ENCODE assay signal across 7 cellular contexts in the genomic region with DNA sequence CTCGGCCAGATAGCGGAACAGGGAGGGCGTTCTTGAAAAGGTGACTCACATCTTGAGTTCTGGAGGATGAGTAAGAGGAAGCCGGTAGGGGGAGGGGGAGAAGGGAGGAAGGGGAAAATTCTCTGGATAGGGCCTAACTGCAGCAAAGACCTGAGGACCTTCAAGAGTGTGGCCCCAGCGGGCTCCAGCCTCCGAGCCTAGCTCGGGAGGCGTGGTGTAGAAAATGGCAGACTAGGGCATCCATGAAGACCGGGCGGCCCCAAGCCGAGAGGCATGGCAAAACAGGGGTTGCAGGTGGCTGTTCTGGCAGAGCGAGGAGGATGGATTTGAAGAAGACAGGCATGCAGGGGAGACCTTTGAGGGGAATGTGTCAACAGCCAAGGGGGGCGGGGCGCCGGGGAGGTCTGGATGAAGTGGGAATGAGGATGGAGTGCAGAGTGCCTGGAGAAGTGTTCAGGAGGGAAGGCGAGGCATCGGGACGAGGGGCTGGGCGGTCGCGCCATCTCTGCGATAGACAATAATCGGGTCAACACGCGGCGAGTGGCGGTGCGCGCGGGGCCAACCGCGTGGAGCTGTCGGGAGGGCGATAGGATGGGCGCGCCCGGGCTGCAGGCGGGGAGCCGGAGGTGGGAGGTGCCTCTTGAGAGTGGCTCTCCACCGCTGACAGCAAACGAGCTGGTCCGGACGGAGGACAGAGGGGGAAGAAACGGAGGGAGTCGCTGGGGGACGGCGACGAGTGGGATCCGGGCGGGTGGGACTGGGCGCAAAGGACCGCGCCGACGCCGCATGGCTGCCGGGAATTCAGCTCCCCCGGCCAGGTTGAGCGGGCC. TPM values are rescaled to one million over a fixed set of nuclear protein-coding genes. Genes with fewer than 3 reads are reported as not detected.
A peak's percentile ranks its signal among the peaks of the same experiment; 100 is the strongest.
DNase-seq lines count a peak whose midpoint lies in the region; ATAC-seq and TF ChIP-seq lines count a peak whose summit lies in the region.

No MANE protein-coding gene starts in this region.

- peak overlapping the region; percentile 80 for H3K27ac Mint-ChIP-seq in type B pancreatic cell

- DNase-seq in HEK293T (ENCODE audit: extremely low spot score), result peak; percentile 58
- DNase-seq in RKO (ENCODE audit: low spot score), result peak; percentile 95
- peak; percentile 80 for DNase-seq in activated effector memory CD4-positive, alpha-beta T cell treated with anti-CD3 and anti-CD28 coated beads, Interleukin-2, amount 50 U/mL, for 16 hours
- peak; percentile 87 to 93 for DNase-seq in foreskin keratinocyte
- DNase-seq in nucleus accumbens (lab: John Stamatoyannopoulos, UW), result peak in 31 of 56 donors; percentile 3 to 67 (median 35)
- no peak for DNase-seq in type B pancreatic cell (ENCODE audit: extremely low spot score, unreplicated experiment)

- peaks cover 30% of the 10 kb centered on the region for H3K4me1 Mint-ChIP-seq in type B pancreatic cell (ENCODE audit: unreplicated experiment)

- peak overlapping the region; percentile 91 for H3K4me3 Mint-ChIP-seq in type B pancreatic cell

- no peaks in the 10 kb centered on the region for H3K27me3 ChIP-seq in foreskin keratinocyte

- H3K27me3 Mint-ChIP-seq in type B pancreatic cell, result peaks cover 45% of the 10 kb centered on the region

- TF ChIP-seq CTCF in foreskin keratinocyte (conservative IDR thresholded peaks at IDR 0.05), result no peak
- TF ChIP-seq CTCF in type B pancreatic cell (conservative IDR thresholded peaks at IDR 0.05), result no peak

- CTCF ChIA-PET in HEK293T (lab: Yijun Ruan, JAX), result interaction anchor here (0.6 to 1.1 kb wide), 4 partner anchors 28 to 258 kb away, joined by 3 to 4 read pairs (median 3); partner anchors contain the start of gene CREB3L1

- no peaks in the 10 kb centered on the region for H3K36me3 Mint-ChIP-seq in type B pancreatic cell

- no peaks in the 10 kb centered on the region for H3K9me3 Mint-ChIP-seq in type B pancreatic cell

- peaks cover 21% of the 10 kb centered on the region for H3K4me1 ChIP-seq in foreskin keratinocyte

- POLR2A ChIA-PET in HEK293T (lab: Yijun Ruan, JAX), result interaction anchor here (0.9 to 6.9 kb wide), 17 partner anchors 9 to 356 kb away, joined by 3 to 68 read pairs (median 4); partner anchors contain the start of genes AMBRA1, CREB3L1 and PHF21A

- ATAC-seq in foreskin keratinocyte, result peak; percentile 58
- no peak for ATAC-seq in HG02588 (IDR thresholded peaks at IDR 0.05; ENCODE audit: unreplicated experiment)

- H3K27ac ChIP-seq in foreskin keratinocyte, result peak overlapping the region; percentile 20

TF ChIP-seq in HEK293T, 16 proteins besides CTCF, POLR2A, EP300 and RAD21:
- TF ChIP-seq L3MBTL2 (conservative IDR thresholded peaks at IDR 0.05) (peak; percentile 74), ARNT (IDR thresholded peaks at IDR 0.05) (no peak), TARDBP (IDR thresholded peaks at IDR 0.05) (no peak), NFRKB (IDR thresholded peaks at IDR 0.05) (no peak)
TF ChIP-seq in HEK293T: peak in this region for 1.

RNA-seq across cellular contexts. Expression of gene CREB3L1, which starts 40.0 kb away (rescaled TPM):
- 0.35 and 0.88 TPM in 2 replicates for total RNA-seq in foreskin keratinocyte
- polyA plus RNA-seq in foreskin keratinocyte, result 0.61 and 1.1 TPM in 2 replicates
- 9.8 and 20.8 TPM in 2 replicates for total RNA-seq in type B pancreatic cell (ENCODE audit: low replicate concordance)
